ENCODE assay signal across 17 cellular contexts in the genomic region with DNA sequence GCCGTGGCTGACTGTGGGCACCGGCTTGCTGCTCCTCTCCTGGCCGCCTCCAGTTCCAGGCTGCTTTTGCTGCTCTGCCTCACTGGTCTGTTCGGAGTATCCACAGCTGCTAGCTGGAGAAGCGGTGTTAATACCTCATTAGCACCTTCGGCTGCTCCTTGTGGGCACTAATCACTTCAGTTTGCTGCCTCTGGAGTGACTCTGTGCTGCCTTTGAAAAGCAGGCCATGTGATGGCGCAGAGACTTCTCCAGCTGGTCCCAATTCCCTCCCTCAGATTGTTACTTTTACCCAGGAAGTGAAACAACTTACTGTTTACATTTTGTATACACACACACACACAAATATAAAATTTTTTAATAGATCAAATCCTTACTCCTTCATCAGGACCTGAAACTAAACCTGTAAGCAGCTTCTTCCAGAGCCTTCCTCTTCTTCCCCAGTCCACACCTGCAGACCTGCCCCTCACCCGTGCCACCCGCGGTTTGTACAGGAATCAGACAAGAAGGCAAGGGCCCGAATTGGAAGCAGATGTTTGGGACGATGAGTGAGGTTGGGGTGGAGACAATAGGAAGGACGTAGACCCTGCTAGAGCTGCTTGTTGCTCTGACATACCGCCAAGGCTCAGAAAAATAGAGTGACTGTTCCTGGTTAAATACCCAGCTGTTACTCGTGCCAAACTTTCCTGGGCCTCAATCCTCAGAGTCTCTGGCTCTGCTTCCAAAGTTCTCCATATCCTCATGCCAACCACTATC. TPM values are rescaled to one million over a fixed set of nuclear protein-coding genes. Genes with fewer than 3 reads are reported as not detected.
DNase-seq lines count a peak whose midpoint lies in the region; ATAC-seq and TF ChIP-seq lines count a peak whose summit lies in the region.
"Had no signal": no experiment of that assay in that cellular context is flagged by ENCODE, and none has a peak within 500 bp of the region (broad histone marks: within the 10 kb centered on the region; RNA-seq: fewer than 3 reads in every experiment).

No MANE protein-coding gene starts in this region.

- H3K27ac ChIP-seq in RWPE2 (ENCODE audit: poor library complexity, severe bottlenecking): peak overlapping the region; percentile 1

- no peak overlapping the region for H3K27ac Mint-ChIP-seq in endothelial cell (ENCODE audit: unreplicated experiment)
- no peak overlapping the region for H3K27ac Mint-ChIP-seq in activated CD4-positive, alpha-beta T cell treated with anti-CD3 and anti-CD28 coated beads for 36 hours
- H3K27ac Mint-ChIP-seq: activated CD8-positive, alpha-beta memory T cell treated with anti-CD3 and anti-CD28 coated beads, Interleukin-2, amount 10 ng/mL, durations not matched to agents 7 days and 5 days; activated naive CD8-positive, alpha-beta T cell treated with anti-CD3 and anti-CD28 coated beads, Interleukin-2, amount 10 ng/mL, durations not matched to agents 7 days and 5 days had no signal

- peaks cover 9% of the 10 kb centered on the region for H3K36me3 Mint-ChIP-seq in endothelial cell (ENCODE audit: low read depth, unreplicated experiment)
- peaks cover 5% of the 10 kb centered on the region for H3K36me3 Mint-ChIP-seq in activated CD4-positive, alpha-beta T cell treated with anti-CD3 and anti-CD28 coated beads for 36 hours (ENCODE audit: low read depth)

- no peak overlapping the region for H3K4me3 Mint-ChIP-seq in endothelial cell (ENCODE audit: unreplicated experiment)
- no peak overlapping the region for H3K4me3 Mint-ChIP-seq in activated CD4-positive, alpha-beta T cell treated with anti-CD3 and anti-CD28 coated beads for 36 hours
- H3K4me3 Mint-ChIP-seq: activated CD8-positive, alpha-beta memory T cell treated with anti-CD3 and anti-CD28 coated beads, Interleukin-2, amount 10 ng/mL, durations not matched to agents 7 days and 5 days; activated naive CD8-positive, alpha-beta T cell treated with anti-CD3 and anti-CD28 coated beads, Interleukin-2, amount 10 ng/mL, durations not matched to agents 7 days and 5 days; CD4-positive, CD25-positive, alpha-beta regulatory T cell had no signal

- intact Hi-C loops in sciatic nerve (cut with DNase I): no loop called here
- intact Hi-C loops in activated CD4-positive, alpha-beta T cell treated with anti-CD3 and anti-CD28 coated beads for 36 hours (cut with DNase I, micrococcal nuclease): no loop called here

- ATAC-seq in RWPE2 (ENCODE audit: low read depth): no peak
- ATAC-seq in HG03469 (IDR thresholded peaks at IDR 0.05; ENCODE audit: unreplicated experiment): no peak
- no peak for ATAC-seq in sciatic nerve
- ATAC-seq in activated CD4-positive, alpha-beta T cell treated with anti-CD3 and anti-CD28 coated beads for 36 hours: no peak
- ATAC-seq: activated CD8-positive, alpha-beta memory T cell treated with anti-CD3 and anti-CD28 coated beads, Interleukin-2, amount 10 ng/mL, durations not matched to agents 7 days and 5 days; GM12878 had no signal

- H3K27me3 Mint-ChIP-seq in endothelial cell (ENCODE audit: unreplicated experiment): no peaks in the 10 kb centered on the region
- H3K27me3 Mint-ChIP-seq in activated CD4-positive, alpha-beta T cell treated with anti-CD3 and anti-CD28 coated beads for 36 hours: no peaks in the 10 kb centered on the region
- H3K27me3 Mint-ChIP-seq: activated CD8-positive, alpha-beta memory T cell treated with anti-CD3 and anti-CD28 coated beads, Interleukin-2, amount 10 ng/mL, durations not matched to agents 7 days and 5 days; activated naive CD8-positive, alpha-beta T cell treated with anti-CD3 and anti-CD28 coated beads, Interleukin-2, amount 10 ng/mL, durations not matched to agents 7 days and 5 days; CD4-positive, CD25-positive, alpha-beta regulatory T cell had no signal

- H3K4me1 Mint-ChIP-seq in endothelial cell (ENCODE audit: unreplicated experiment): peaks cover 3% of the 10 kb centered on the region
- H3K4me1 Mint-ChIP-seq in activated CD4-positive, alpha-beta T cell treated with anti-CD3 and anti-CD28 coated beads for 36 hours: peaks cover 3% of the 10 kb centered on the region

- no peaks in the 10 kb centered on the region for H3K9me3 ChIP-seq in RWPE2 (ENCODE audit: severe bottlenecking)
- H3K9me3 ChIP-seq: stomach had no signal

- H3K9me3 Mint-ChIP-seq in endothelial cell (ENCODE audit: unreplicated experiment): no peaks in the 10 kb centered on the region
- H3K9me3 Mint-ChIP-seq in activated CD4-positive, alpha-beta T cell treated with anti-CD3 and anti-CD28 coated beads for 36 hours (ENCODE audit: low read depth): no peaks in the 10 kb centered on the region
- H3K9me3 Mint-ChIP-seq: activated naive CD8-positive, alpha-beta T cell treated with anti-CD3 and anti-CD28 coated beads, Interleukin-2, amount 10 ng/mL, durations not matched to agents 7 days and 5 days; CD4-positive, CD25-positive, alpha-beta regulatory T cell had no signal

- CTCF ChIA-PET in activated CD4-positive, alpha-beta T cell treated with anti-CD3 and anti-CD28 coated beads for 36 hours (lab: Charles Lee): interaction anchor here (0.6 to 1.5 kb wide), 5 partner anchors 9 to 1893 kb away, joined by 3 to 4 read pairs (median 3); no protein-coding TSS in a partner anchor

- peaks cover 51% of the 10 kb centered on the region for H3K4me1 ChIP-seq in RWPE2 (ENCODE audit: insufficient read depth, poor library complexity, severe bottlenecking)

- H3K4me3 ChIP-seq in RWPE2 (ENCODE audit: severe bottlenecking) (no peak overlapping the region), foreskin fibroblast (ENCODE audit: low read depth in 1 of 2, low read length in 2 of 2) (no peak overlapping the region), retinal pigment epithelial cell (ENCODE audit: low read length) (no peak overlapping the region)
- H3K4me3 ChIP-seq: GM12878, stomach had no signal

- POLR2A ChIA-PET in activated CD4-positive, alpha-beta T cell treated with anti-CD3 and anti-CD28 coated beads for 36 hours (lab: Charles Lee): interaction anchor here (0.6 kb wide), 1 partner anchor 15 kb away, joined by 4 read pairs; no protein-coding TSS in a partner anchor

- peaks cover 9% of the 10 kb centered on the region for H3K36me3 ChIP-seq in RWPE2 (ENCODE audit: low read depth)

- TF ChIP-seq CTCF in RWPE2 (IDR thresholded peaks at IDR 0.05; ENCODE audit: poor library complexity, severe bottlenecking) (no peak), foreskin fibroblast (IDR thresholded peaks at IDR 0.05; ENCODE audit: low read depth, low read length) (no peak), retinal pigment epithelial cell (conservative IDR thresholded peaks at IDR 0.05; ENCODE audit: low read depth, low read length) (no peak), endothelial cell (IDR thresholded peaks at IDR 0.05; ENCODE audit: unreplicated experiment) (no peak)

- DNase-seq in EH (ENCODE audit: low read depth): peak; percentile 70
- DNase-seq in RWPE2 (ENCODE audit: low spot score): no peak
- DNase-seq in foreskin fibroblast: peak; percentile 80 to 87
- DNase-seq in retinal pigment epithelial cell (ENCODE audit: low read depth): peak; percentile 88
- DNase-seq in endothelial cell (ENCODE audit: low spot score): no peak
- DNase-seq in sciatic nerve (ENCODE audit: low spot score): no peak
- no peak for DNase-seq in activated CD4-positive, alpha-beta T cell treated with anti-CD3 and anti-CD28 coated beads for 36 hours
- DNase-seq: activated CD8-positive, alpha-beta memory T cell treated with anti-CD3 and anti-CD28 coated beads, Interleukin-2, amount 10 ng/mL, durations not matched to agents 7 days and 5 days; activated naive CD8-positive, alpha-beta T cell treated with anti-CD3 and anti-CD28 coated beads, Interleukin-2, amount 10 ng/mL, durations not matched to agents 7 days and 5 days; CD4-positive, CD25-positive, alpha-beta regulatory T cell; glutamatergic neuron; NCI-H187; NCI-H526; stimulated activated CD4-positive, alpha-beta T cell treated with anti-CD3 and anti-CD28 coated beads, Interleukin-12 subunit alpha, Interleukin-12 subunit beta, amount 100 ng/mL, for 4 hours; stomach had no signal

- H3K27me3 ChIP-seq in RWPE2 (ENCODE audit: insufficient read depth, poor library complexity, severe bottlenecking): no peaks in the 10 kb centered on the region
- H3K27me3 ChIP-seq: stomach had no signal

RNA-seq across cellular contexts. Expression of a gene that starts 41.5 kb away (rescaled TPM):
- total RNA-seq in endothelial cell (ENCODE audit: unreplicated experiment) (1.9 TPM), sciatic nerve (93.0 TPM)
- total RNA-seq in activated CD4-positive, alpha-beta T cell treated with anti-CD3 and anti-CD28 coated beads for 36 hours: under 1 TPM; 0.04 to 0.37 TPM

RNA-seq across cellular contexts. Expression of a gene that starts 59.3 kb away (rescaled TPM):
- total RNA-seq in endothelial cell (ENCODE audit: unreplicated experiment): 41.6 TPM
- 26.7 TPM for total RNA-seq in sciatic nerve
- total RNA-seq in activated CD4-positive, alpha-beta T cell treated with anti-CD3 and anti-CD28 coated beads for 36 hours: 10 to 100 TPM; 31.3 to 35.6 TPM

RNA-seq across cellular contexts. Expression of a gene that starts 59.4 kb away (rescaled TPM):
- total RNA-seq in endothelial cell (ENCODE audit: unreplicated experiment) (35.7 TPM), sciatic nerve (43.0 TPM)
- total RNA-seq in activated CD4-positive, alpha-beta T cell treated with anti-CD3 and anti-CD28 coated beads for 36 hours: 100 to 1,000 TPM in 1 of 2 experiments, 10 to 100 TPM in 1; 87.7 to 112 TPM

Comparison
In these comparisons a context has a peak if more than half of its experiments do, and no peak if none do; other contexts are left out.
1. DNase-seq: peak in EH (single experiment), foreskin fibroblast (2 of 2) and retinal pigment epithelial cell (single experiment); none in RWPE2 (single experiment), endothelial cell (single experiment), sciatic nerve (single experiment) and activated CD4-positive, alpha-beta T cell treated with anti-CD3 and anti-CD28 coated beads for 36 hours (single experiment).
2. RNA of a gene that starts 41.5 kb away (total RNA-seq): 93.0 TPM in sciatic nerve (single experiment); 1.9 TPM in endothelial cell (single experiment) and 0.04 to 0.37 TPM in activated CD4-positive, alpha-beta T cell treated with anti-CD3 and anti-CD28 coated beads for 36 hours; every median in the first group is over 10 times any median in the second.